Comparison of ENCODE assay signal across 6 cellular contexts in genomic region chr6:35468980-35469710, GRCh38. TPM values are rescaled to one million over a fixed set of nuclear protein-coding genes. Genes with fewer than 3 reads are reported as not detected.
A peak's percentile ranks its signal among the peaks of the same experiment; 100 is the strongest.
DNase-seq lines count a peak whose midpoint lies in the region; ATAC-seq, FAIRE-seq and TF ChIP-seq lines count a peak whose summit lies in the region.
"Had no signal": no experiment of that assay in that cellular context is flagged by ENCODE, and none has a peak within 500 bp of the region (broad histone marks: within the 10 kb centered on the region; RNA-seq: fewer than 3 reads in every experiment).

No MANE protein-coding gene starts in this region.

- H3K4me3 ChIP-seq in HUES48 (ENCODE audit: low read depth, low read length) (peak overlapping the region; percentile 99), GM12878 (peak overlapping the region; percentile 99)

- H3K27ac ChIP-seq in HUES48 (ENCODE audit: low read depth, low read length) (peak overlapping the region; percentile 94), GM12878 (ENCODE audit: control insufficient read depth, insufficient read depth) (peak overlapping the region; percentile 87)

- H3K4me1 ChIP-seq in HUES48 (ENCODE audit: control insufficient read depth, insufficient read depth, low read length) (peaks cover 19% of the 10 kb centered on the region), GM12878 (ENCODE audit: control insufficient read depth, insufficient read depth, low read length) (no peaks in the 10 kb centered on the region)

- WGBS in GM12878 (ENCODE audit: insufficient coverage, insufficient replicate concordance, low lambda C conversion rate, missing lambda C conversion rate), result 2% methylated on average over 30 of the region's 37 CpGs

- peaks cover 0 to 64% (median 19%) of the 10 kb centered on the region in 3 donors for H3K36me3 Mint-ChIP-seq in naive thymus-derived CD8-positive, alpha-beta T cell

- H3K27me3 ChIP-seq in HUES48 (ENCODE audit: control insufficient read depth, insufficient read depth, low read length) (no peaks in the 10 kb centered on the region), GM12878 (replicated peaks in 1 of 2; ENCODE audit: control insufficient read depth in 2 of 2, insufficient read depth in 2 of 2, low read length in 1 of 2) (no peaks in the 10 kb centered on the region)

- H3K9me3 ChIP-seq in HUES48 (ENCODE audit: control insufficient read depth, insufficient read depth, low read length) (no peaks in the 10 kb centered on the region), GM12878 (replicated peaks; ENCODE audit: control insufficient read depth, insufficient read depth, low read length) (no peaks in the 10 kb centered on the region)

- intact Hi-C loops in GM12878 (cut with micrococcal nuclease; ENCODE audit: unreplicated experiment), result loop anchor here (1.0 to 2.0 kb wide), 3 partner anchors 16 to 172 kb away; partner anchors contain the start of genes DEF6, FANCE and PPARD

- no peak for TF ChIP-seq EP300 in GM12878 (IDR thresholded peaks at IDR 0.05; ENCODE audit: borderline replicate concordance in 1 of 2, control insufficient read depth in 1 of 2, low read depth in 2 of 2, low read length in 2 of 2)

- peak overlapping the region; percentile 90 to 99 (median 99) for H3K27ac Mint-ChIP-seq in naive thymus-derived CD8-positive, alpha-beta T cell

- in situ Hi-C loops in GM12878 (cut with MboI), result loop anchor here (5.0 kb wide), 1 partner anchor 172 kb away; the partner anchor contains the start of gene DEF6

- no peaks in the 10 kb centered on the region for H3K9me3 Mint-ChIP-seq in naive thymus-derived CD8-positive, alpha-beta T cell

- no peak overlapping the region for H2AFZ ChIP-seq in GM12878 (ENCODE audit: control insufficient read depth, low read depth, low read length)

- H3K4me3 Mint-ChIP-seq in naive thymus-derived CD8-positive, alpha-beta T cell, result peak overlapping the region; percentile 91 to 99 (median 98)

- H3K9ac ChIP-seq in HUES48 (ENCODE audit: low read depth, low read length), result peak overlapping the region; percentile 99
- H3K9ac ChIP-seq in GM12878 (ENCODE audit: control insufficient read depth, insufficient read depth, low read length), result peak overlapping the region; percentile 97

- POLR2A ChIA-PET in GM12878 (lab: Charles Lee), result interaction anchor here (0.5 to 1.7 kb wide), 5 partner anchors 17 to 226 kb away, joined by 3 to 4 read pairs (median 3); partner anchors contain the start of gene FANCE
- POLR2A ChIA-PET in naive thymus-derived CD8-positive, alpha-beta T cell (lab: Charles Lee), result interaction anchor here (0.6 to 4.8 kb wide), 23 partner anchors 9 to 775 kb away, joined by 3 to 48 read pairs (median 6); partner anchors contain the start of genes ARMC12, DEF6, FANCE and PPARD

- no peak for TF ChIP-seq RAD21 in GM12878 (IDR thresholded peaks at IDR 0.05; ENCODE audit: insufficient read depth, low read depth, low read length)

- CTCF ChIA-PET in GM12878 (lab: Yijun Ruan, JAX), result interaction anchor here (1.0 to 3.6 kb wide), 4 partner anchors 17 to 171 kb away, joined by 3 to 20 read pairs (median 12); partner anchors contain the start of genes DEF6 and FANCE

- DNase-seq in GM12878 (ENCODE audit: low read depth, low spot score), result no peak
- DNase-seq in naive thymus-derived CD8-positive, alpha-beta T cell, result peak in 1 of 10 donors; percentile 37

- H3K4me2 ChIP-seq in GM12878 (ENCODE audit: control insufficient read depth, insufficient read depth), result peak overlapping the region; percentile 83

- peaks cover 33% of the 10 kb centered on the region for H3K79me2 ChIP-seq in GM12878 (ENCODE audit: control insufficient read depth, insufficient read depth, low read length)

- RAD21 ChIA-PET in GM12878 (lab: Charles Lee; ENCODE audit: unreplicated experiment), result interaction anchor here (1.2 to 1.8 kb wide), 4 partner anchors 17 to 172 kb away, joined by 3 to 10 read pairs (median 6); partner anchors contain the start of genes DEF6 and FANCE

- no peak for FAIRE-seq in GM12878 (lab: Jason Lieb, UNC)

- SMC1A ChIA-PET in GM12878 (lab: Charles Lee; ENCODE audit: uncharacterized antibody, unreplicated experiment), result interaction anchor here (1.4 to 2.1 kb wide), 3 partner anchors 20 to 168 kb away, joined by 4 to 8 read pairs (median 5); no protein-coding TSS in a partner anchor

- peaks cover 18 to 47% (median 39%) of the 10 kb centered on the region in 4 donors for H3K4me1 Mint-ChIP-seq in naive thymus-derived CD8-positive, alpha-beta T cell

- TF ChIP-seq POLR2A in GM12878 (IDR thresholded peaks at IDR 0.05; ENCODE audit: low read depth, low read length), result no peak

- no peaks in the 10 kb centered on the region for H3K27me3 Mint-ChIP-seq in naive thymus-derived CD8-positive, alpha-beta T cell

- peaks cover 7% of the 10 kb centered on the region; the same call in 1 of the 2 replicates for H4K20me1 ChIP-seq in GM12878 (ENCODE audit: control insufficient read depth, insufficient read depth)

- TF ChIP-seq CTCF in GM12878 (IDR thresholded peaks at IDR 0.05 in 2 of 3, conservative IDR thresholded peaks at IDR 0.05 in 1 of 3; ENCODE audit: control insufficient read depth in 2 of 3, extremely low read depth in 1 of 3, insufficient read depth in 1 of 3, low read depth in 3 of 3, low read length in 3 of 3), result no peak

- no TSS peak for BruUV-seq in GM12878 (replicated peaks; lab: Mats Ljungman, UMichigan)

- ATAC-seq in GM12878 (peak; percentile 24), HG03442 (IDR thresholded peaks at IDR 0.05; ENCODE audit: unreplicated experiment) (no peak), GM21737 (IDR thresholded peaks at IDR 0.05; ENCODE audit: unreplicated experiment) (no peak)
- peak in 1 of 2 donors; percentile 24 for ATAC-seq in naive thymus-derived CD8-positive, alpha-beta T cell

- H3K36me3 ChIP-seq in HUES48 (ENCODE audit: control insufficient read depth, insufficient read depth, low read length), result peaks cover 68% of the 10 kb centered on the region
- peaks cover 11 to 14% of the 10 kb centered on the region in 2 experiments for H3K36me3 ChIP-seq in GM12878 (ENCODE audit: control insufficient read depth in 2 of 2, insufficient read depth in 2 of 2, low read length in 1 of 2)

RNA-seq across cellular contexts. Expression of gene RPL10A, which starts 0.9 kb away (rescaled TPM):
- 252 and 256 TPM in 2 replicates for total RNA-seq in GM12878 (2013; cell fraction: nucleolus; rRNA removed)
- total RNA-seq in GM12878 (2014; rRNA removed), result 2,974 and 3,149 TPM in 2 replicates
- 2,806 and 2,891 TPM in 2 replicates for total RNA-seq in GM12878 (2014; rRNA removed; fragmentation: Illumina TruSeq; extraction: Trizol)
- total RNA-seq in GM12878 (2021), result 2,346 and 2,441 TPM in 2 replicates
- polyA plus RNA-seq in GM12878 (2011; ENCODE audit: low read depth), result 1,766 TPM
- 3,265 and 3,380 TPM in 2 replicates for polyA plus RNA-seq in GM12878 (2011; rRNA removed)
- 3,801 and 5,306 TPM in 2 replicates for polyA plus RNA-seq in GM12878 (2011; cell fraction: cytosol; rRNA removed)
- 1,839 and 2,010 TPM in 2 replicates for polyA plus RNA-seq in GM12878 (2011; cell fraction: nucleus; rRNA removed)
- 2,979 and 3,855 TPM in 2 replicates for polyA plus RNA-seq in GM12878 (2012)
- 2,332 and 3,478 TPM in 2 replicates for polyA plus RNA-seq in GM12878 (2014; fragmentation: Illumina TruSeq; extraction: Trizol)
- polyA plus RNA-seq in GM12878 (2014; fragmentation: Nextera tagmentation; extraction: Ambion mirVana), result 1,000 to 10,000 TPM; 2,399 to 2,699 TPM
- 3,639 and 4,029 TPM in 2 replicates for polyA plus RNA-seq in GM12878 (2014; rRNA removed)
- 100 to 1,000 TPM; 833 to 850 TPM for polyA plus RNA-seq in GM12878 (2016; fragmentation: Nextera tagmentation; extraction: Ambion mirVana)
- polyA minus RNA-seq in GM12878 (2011; rRNA and poly(A)+ RNA removed), result 1,419 and 1,651 TPM in 2 replicates
- 569 and 581 TPM in 2 replicates for polyA minus RNA-seq in GM12878 (2011; cell fraction: cytosol; rRNA and poly(A)+ RNA removed)
- 265 and 335 TPM in 2 replicates for polyA minus RNA-seq in GM12878 (2011; cell fraction: nucleus; rRNA and poly(A)+ RNA removed)
- 1,000 to 10,000 TPM; 2,013 to 2,044 TPM for total RNA-seq in naive thymus-derived CD8-positive, alpha-beta T cell
- 1,000 to 10,000 TPM; 1,376 to 1,445 (median 1,413) TPM for polyA plus RNA-seq in naive thymus-derived CD8-positive, alpha-beta T cell

RNA-seq across cellular contexts. Expression of gene FANCE, which starts 17.0 kb away (rescaled TPM):
- 3.8 and 4.1 TPM in 2 replicates for total RNA-seq in GM12878 (2013; cell fraction: nucleolus; rRNA removed)
- total RNA-seq in GM12878 (2014; rRNA removed) (13.0 and 13.3 TPM in 2 replicates), GM12878 (2014; rRNA removed; fragmentation: Illumina TruSeq; extraction: Trizol) (7.9 and 9.1 TPM in 2 replicates), GM12878 (2021) (11.3 and 12.8 TPM in 2 replicates)
- 2.1 TPM for polyA plus RNA-seq in GM12878 (2011; ENCODE audit: low read depth)
- polyA plus RNA-seq in GM12878 (2011; rRNA removed) (6.0 and 8.1 TPM in 2 replicates), GM12878 (2014; fragmentation: Illumina TruSeq; extraction: Trizol) (7.3 and 8.1 TPM in 2 replicates), GM12878 (2014; fragmentation: Nextera tagmentation; extraction: Ambion mirVana) (1 to 10 TPM; 3.0 to 3.7 TPM), GM12878 (2014; rRNA removed) (9.2 and 10.6 TPM in 2 replicates), GM12878 (2016; fragmentation: Nextera tagmentation; extraction: Ambion mirVana) (1 to 10 TPM; 3.5 to 7.6 TPM)
- polyA plus RNA-seq in GM12878 (2011; cell fraction: cytosol; rRNA removed), result 8.8 and 11.1 TPM in 2 replicates
- 6.7 and 8.0 TPM in 2 replicates for polyA plus RNA-seq in GM12878 (2011; cell fraction: nucleus; rRNA removed)
- polyA plus RNA-seq in GM12878 (2012), result 3.1 and 3.3 TPM in 2 replicates
- 7.1 and 10.3 TPM in 2 replicates for polyA minus RNA-seq in GM12878 (2011; rRNA and poly(A)+ RNA removed)
- polyA minus RNA-seq in GM12878 (2011; cell fraction: cytosol; rRNA and poly(A)+ RNA removed), result 4.4 and 5.5 TPM in 2 replicates
- 1.6 and 2.6 TPM in 2 replicates for polyA minus RNA-seq in GM12878 (2011; cell fraction: nucleus; rRNA and poly(A)+ RNA removed)
- total RNA-seq in naive thymus-derived CD8-positive, alpha-beta T cell, result 1 to 10 TPM; 9.0 to 9.3 TPM
- 1 to 10 TPM; 3.2 to 5.5 (median 3.3) TPM for polyA plus RNA-seq in naive thymus-derived CD8-positive, alpha-beta T cell

RNA-seq across cellular contexts. Expression of gene TEAD3, which starts 27.7 kb away (rescaled TPM):
- total RNA-seq in GM12878 (2013; cell fraction: nucleolus; rRNA removed), result not detected in 2 replicates
- total RNA-seq in GM12878 (2014; rRNA removed) (not detected in 2 replicates), GM12878 (2014; rRNA removed; fragmentation: Illumina TruSeq; extraction: Trizol) (not detected in 2 replicates), GM12878 (2021) (0.28 TPM in 1 of 2 replicates, not detected in the other)
- polyA plus RNA-seq in GM12878 (2011; ENCODE audit: low read depth), result not detected
- polyA plus RNA-seq in GM12878 (2011; rRNA removed) (0.03 TPM in 1 of 2 replicates, not detected in the other), GM12878 (2014; fragmentation: Illumina TruSeq; extraction: Trizol) (not detected in 2 replicates), GM12878 (2014; fragmentation: Nextera tagmentation; extraction: Ambion mirVana) (under 1 TPM in 1 of 2 experiments, not detected in 1; 0.02 TPM), GM12878 (2014; rRNA removed) (0.04 TPM in 1 of 2 replicates, not detected in the other), GM12878 (2016; fragmentation: Nextera tagmentation; extraction: Ambion mirVana) (under 1 TPM; 0.18 to 0.24 TPM)
- polyA plus RNA-seq in GM12878 (2011; cell fraction: cytosol; rRNA removed), result 0.01 TPM in 1 of 2 replicates, not detected in the other
- polyA plus RNA-seq in GM12878 (2011; cell fraction: nucleus; rRNA removed), result 0.06 TPM in 1 of 2 replicates, not detected in the other
- 0.06 TPM in 1 of 2 replicates, not detected in the other for polyA plus RNA-seq in GM12878 (2012)
- not detected in 2 replicates for polyA minus RNA-seq in GM12878 (2011; rRNA and poly(A)+ RNA removed)
- not detected in 2 replicates for polyA minus RNA-seq in GM12878 (2011; cell fraction: cytosol; rRNA and poly(A)+ RNA removed)
- 0.12 TPM in 1 of 2 replicates, not detected in the other for polyA minus RNA-seq in GM12878 (2011; cell fraction: nucleus; rRNA and poly(A)+ RNA removed)
- under 1 TPM; 0.47 to 0.58 TPM for total RNA-seq in naive thymus-derived CD8-positive, alpha-beta T cell
- under 1 TPM; 0.05 to 0.16 (median 0.15) TPM for polyA plus RNA-seq in naive thymus-derived CD8-positive, alpha-beta T cell

RNA-seq across cellular contexts. Expression of gene TULP1, which starts 43.6 kb away (rescaled TPM):
- not detected in 2 replicates for total RNA-seq in GM12878 (2013; cell fraction: nucleolus; rRNA removed)
- total RNA-seq in GM12878 (2014; rRNA removed), result not detected in 2 replicates
- total RNA-seq in GM12878 (2014; rRNA removed; fragmentation: Illumina TruSeq; extraction: Trizol), result not detected in 2 replicates
- total RNA-seq in GM12878 (2021), result not detected in 2 replicates
- not detected for polyA plus RNA-seq in GM12878 (2011; ENCODE audit: low read depth)
- not detected in 2 replicates for polyA plus RNA-seq in GM12878 (2011; rRNA removed)
- not detected in 2 replicates for polyA plus RNA-seq in GM12878 (2011; cell fraction: cytosol; rRNA removed)
- not detected in 2 replicates for polyA plus RNA-seq in GM12878 (2011; cell fraction: nucleus; rRNA removed)
- polyA plus RNA-seq in GM12878 (2012), result not detected in 2 replicates
- polyA plus RNA-seq in GM12878 (2014; fragmentation: Illumina TruSeq; extraction: Trizol), result not detected in 2 replicates
- polyA plus RNA-seq in GM12878 (2014; fragmentation: Nextera tagmentation; extraction: Ambion mirVana), result not detected
- not detected in 2 replicates for polyA plus RNA-seq in GM12878 (2014; rRNA removed)
- not detected for polyA plus RNA-seq in GM12878 (2016; fragmentation: Nextera tagmentation; extraction: Ambion mirVana)
- not detected in 2 replicates for polyA minus RNA-seq in GM12878 (2011; rRNA and poly(A)+ RNA removed)
- not detected in 2 replicates for polyA minus RNA-seq in GM12878 (2011; cell fraction: cytosol; rRNA and poly(A)+ RNA removed)
- not detected in 2 replicates for polyA minus RNA-seq in GM12878 (2011; cell fraction: nucleus; rRNA and poly(A)+ RNA removed)
- total RNA-seq in naive thymus-derived CD8-positive, alpha-beta T cell, result not detected
- not detected for polyA plus RNA-seq in naive thymus-derived CD8-positive, alpha-beta T cell
- total RNA-seq: glomerular endothelial cell had no signal
